8 cellular contexts compared by ENCODE assay signal in genomic region chr2:136008205-136008865, GRCh38. TPM values are rescaled to one million over a fixed set of nuclear protein-coding genes. Genes with fewer than 3 reads are reported as not detected.
DNase-seq lines count a peak whose midpoint lies in the region; ATAC-seq and TF ChIP-seq lines count a peak whose summit lies in the region.

No MANE protein-coding gene starts in this region.

- no peak for TF ChIP-seq CTCF in esophagus squamous epithelium (IDR thresholded peaks at IDR 0.05)

- H3K27ac ChIP-seq in esophagus squamous epithelium = no peak overlapping the region

- DNase-seq in activated CD4-positive, alpha-beta T cell treated with anti-CD3 and anti-CD28 coated beads for 1 hour = peak; percentile 30
- DNase-seq in esophagus squamous epithelium (lab: John Stamatoyannopoulos, UW) = peak; percentile 46
- peak; percentile 14 for DNase-seq in stimulated activated CD8-positive, alpha-beta memory T cell treated with anti-CD3 and anti-CD28 coated beads, Interleukin-15, amount 100 ng/mL, for 1 hour (ENCODE audit: low read depth)
- DNase-seq in DMS79 treated with DMSO at 0.1 percent for 48 hours (lab: John Stamatoyannopoulos, UW) = no peak
- DNase-seq in globus pallidus (ENCODE audit: low spot score) = no peak
- no peak for DNase-seq in NCI-H226
- DNase-seq in NCI-H526 treated with DMSO at 0.1 percent for 48 hours (lab: John Stamatoyannopoulos, UW) = no peak

- H3K4me3 ChIP-seq in esophagus squamous epithelium = no peak overlapping the region

- H3K4me1 ChIP-seq in esophagus squamous epithelium = no peaks in the 10 kb centered on the region

- no peaks in the 10 kb centered on the region for H3K36me3 ChIP-seq in esophagus squamous epithelium

- H3K9me3 ChIP-seq in esophagus squamous epithelium = no peaks in the 10 kb centered on the region

- ATAC-seq in HG02981 (IDR thresholded peaks at IDR 0.05; ENCODE audit: unreplicated experiment) = peak; percentile 40

- intact Hi-C loops in esophagus squamous epithelium (cut with DNase I) = no loop called here

- peak in 1 of 4 donors; percentile 29 for TF ChIP-seq POLR2A in esophagus squamous epithelium (IDR thresholded peaks at IDR 0.05)

- no peaks in the 10 kb centered on the region for H3K27me3 ChIP-seq in esophagus squamous epithelium

- 62 to 67% methylated on average over 8 to 9 of the region's 9 CpGs for WGBS in esophagus squamous epithelium, 2 donors

RNA-seq across cellular contexts. Expression of gene DARS1, which starts 22.9 kb away (rescaled TPM):
- 100 to 1,000 TPM in 1 of 4 donors, 10 to 100 TPM in 3; 38.4 to 104 (median 84.3) TPM for total RNA-seq in esophagus squamous epithelium

Comparison
In these comparisons a context has a peak if more than half of its experiments do, and no peak if none do; other contexts are left out.
1. DNase-seq: peak in activated CD4-positive, alpha-beta T cell treated with anti-CD3 and anti-CD28 coated beads for 1 hour (single experiment), esophagus squamous epithelium (single experiment) and stimulated activated CD8-positive, alpha-beta memory T cell treated with anti-CD3 and anti-CD28 coated beads, Interleukin-15, amount 100 ng/mL, for 1 hour (single experiment); none in DMS79 treated with DMSO at 0.1 percent for 48 hours (single experiment), globus pallidus (single experiment), NCI-H226 (single experiment) and NCI-H526 treated with DMSO at 0.1 percent for 48 hours (single experiment).